2 cellular contexts compared by ENCODE assay signal in the genomic region with DNA sequence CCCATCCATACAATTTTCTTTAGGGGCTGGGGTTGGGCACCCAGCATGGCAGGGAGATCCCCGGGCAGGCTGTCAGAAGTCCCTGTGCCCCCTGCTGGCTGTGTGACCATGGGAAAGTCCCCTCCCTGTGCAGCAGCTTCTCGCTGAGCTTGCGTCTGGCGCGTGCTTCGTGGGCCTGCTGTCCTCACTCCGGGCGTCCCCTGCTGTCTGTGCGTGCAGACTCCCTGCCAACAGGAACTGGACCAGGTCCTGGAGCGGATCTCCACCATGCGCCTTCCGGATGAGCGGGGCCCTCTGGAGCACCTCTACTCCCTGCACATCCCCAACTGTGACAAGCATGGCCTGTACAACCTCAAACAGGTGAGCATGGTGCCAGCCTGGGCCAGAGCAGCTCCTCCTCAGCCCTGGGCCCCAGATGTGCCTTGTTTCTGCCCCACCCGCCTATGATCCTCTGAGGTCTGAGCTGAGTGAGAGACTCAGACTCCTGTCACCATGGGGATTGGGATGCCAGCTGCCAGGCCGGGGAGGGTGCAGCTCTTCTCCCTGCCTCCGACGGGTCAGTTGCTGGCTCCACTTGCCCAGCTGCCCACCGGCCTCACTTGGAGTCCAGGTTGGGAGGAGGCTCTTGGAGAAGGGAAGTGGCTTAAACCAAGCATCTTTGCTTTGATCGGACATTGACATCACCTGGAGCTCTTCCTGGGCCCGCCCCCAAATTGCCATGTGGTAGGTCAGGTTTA.
TF ChIP-seq lines count a peak whose summit lies in the region.

No MANE protein-coding gene starts in this region.

TF ChIP-seq in HCT116, 20 proteins besides CTCF, POLR2A, EP300 and RAD21:
- TF ChIP-seq YY1 (IDR thresholded peaks at IDR 0.05; ENCODE audit: extremely low read depth, insufficient replicate concordance, low read depth, low read length) (no peak), EZH2phosphoT487 (IDR thresholded peaks at IDR 0.05; ENCODE audit: borderline replicate concordance) (no peak), SP1 (IDR thresholded peaks at IDR 0.05; ENCODE audit: low read depth) (no peak), ZFX (IDR thresholded peaks at IDR 0.05) (no peak), CEBPB (IDR thresholded peaks at IDR 0.05; ENCODE audit: low read depth) (no peak), CBX3 (IDR thresholded peaks at IDR 0.05; ENCODE audit: low read depth) (no peak), EGR1 (IDR thresholded peaks at IDR 0.05; ENCODE audit: low read depth) (no peak), FOSL1 (IDR thresholded peaks at IDR 0.05; ENCODE audit: low read depth) (no peak), ZNF274 (IDR thresholded peaks at IDR 0.05; ENCODE audit: low read depth, low read length) (no peak)
- TF ChIP-seq, protein P1, sequence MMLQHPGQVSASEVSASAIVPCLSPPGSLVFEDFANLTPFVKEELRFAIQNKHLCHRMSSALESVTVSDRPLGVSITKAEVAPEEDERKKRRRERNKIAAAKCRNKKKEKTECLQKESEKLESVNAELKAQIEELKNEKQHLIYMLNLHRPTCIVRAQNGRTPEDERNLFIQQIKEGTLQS (IDR thresholded peaks at IDR 0.05), result no peak
- TF ChIP-seq, protein P2, sequence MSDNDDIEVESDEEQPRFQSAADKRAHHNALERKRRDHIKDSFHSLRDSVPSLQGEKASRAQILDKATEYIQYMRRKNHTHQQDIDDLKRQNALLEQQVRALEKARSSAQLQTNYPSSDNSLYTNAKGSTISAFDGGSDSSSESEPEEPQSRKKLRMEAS (IDR thresholded peaks at IDR 0.05), result no peak
- TF ChIP-seq, protein P3, sequence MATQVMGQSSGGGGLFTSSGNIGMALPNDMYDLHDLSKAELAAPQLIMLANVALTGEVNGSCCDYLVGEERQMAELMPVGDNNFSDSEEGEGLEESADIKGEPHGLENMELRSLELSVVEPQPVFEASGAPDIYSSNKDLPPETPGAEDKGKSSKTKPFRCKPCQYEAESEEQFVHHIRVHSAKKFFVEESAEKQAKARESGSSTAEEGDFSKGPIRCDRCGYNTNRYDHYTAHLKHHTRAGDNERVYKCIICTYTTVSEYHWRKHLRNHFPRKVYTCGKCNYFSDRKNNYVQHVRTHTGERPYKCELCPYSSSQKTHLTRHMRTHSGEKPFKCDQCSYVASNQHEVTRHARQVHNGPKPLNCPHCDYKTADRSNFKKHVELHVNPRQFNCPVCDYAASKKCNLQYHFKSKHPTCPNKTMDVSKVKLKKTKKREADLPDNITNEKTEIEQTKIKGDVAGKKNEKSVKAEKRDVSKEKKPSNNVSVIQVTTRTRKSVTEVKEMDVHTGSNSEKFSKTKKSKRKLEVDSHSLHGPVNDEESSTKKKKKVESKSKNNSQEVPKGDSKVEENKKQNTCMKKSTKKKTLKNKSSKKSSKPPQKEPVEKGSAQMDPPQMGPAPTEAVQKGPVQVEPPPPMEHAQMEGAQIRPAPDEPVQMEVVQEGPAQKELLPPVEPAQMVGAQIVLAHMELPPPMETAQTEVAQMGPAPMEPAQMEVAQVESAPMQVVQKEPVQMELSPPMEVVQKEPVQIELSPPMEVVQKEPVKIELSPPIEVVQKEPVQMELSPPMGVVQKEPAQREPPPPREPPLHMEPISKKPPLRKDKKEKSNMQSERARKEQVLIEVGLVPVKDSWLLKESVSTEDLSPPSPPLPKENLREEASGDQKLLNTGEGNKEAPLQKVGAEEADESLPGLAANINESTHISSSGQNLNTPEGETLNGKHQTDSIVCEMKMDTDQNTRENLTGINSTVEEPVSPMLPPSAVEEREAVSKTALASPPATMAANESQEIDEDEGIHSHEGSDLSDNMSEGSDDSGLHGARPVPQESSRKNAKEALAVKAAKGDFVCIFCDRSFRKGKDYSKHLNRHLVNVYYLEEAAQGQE (IDR thresholded peaks at IDR 0.05; ENCODE audit: low read depth), result no peak

TF ChIP-seq in GM12878, 131 proteins besides CTCF, POLR2A, EP300 and RAD21:
- TF ChIP-seq JUNB (IDR thresholded peaks at IDR 0.05), result no peak
- TF ChIP-seq SMC3 (IDR thresholded peaks at IDR 0.05; ENCODE audit: borderline replicate concordance, low read length), result peak; percentile 34; the same call in 1 of the 2 replicates
- TF ChIP-seq IKZF1 (conservative IDR thresholded peaks at IDR 0.05), result 0 out of 2 replicates have a peak, but pooled peaks have one; percentile 12
